Comparison of ENCODE assay signal across 8 cellular contexts in genomic region chr7:120951826-120952225, GRCh38. TPM values are rescaled to one million over a fixed set of nuclear protein-coding genes. Genes with fewer than 3 reads are reported as not detected.
DNase-seq lines count a peak whose midpoint lies in the region; ATAC-seq, FAIRE-seq and TF ChIP-seq lines count a peak whose summit lies in the region.

No MANE protein-coding gene starts in this region.

- H3K4me1 ChIP-seq in stomach smooth muscle (ENCODE audit: control insufficient read depth, insufficient read depth, low read length) (peaks cover 5% of the 10 kb centered on the region), pancreas (peaks cover 8 to 18% (median 18%) of the 10 kb centered on the region in 3 donors), foreskin keratinocyte (no peaks in the 10 kb centered on the region)

- peaks cover 9% of the 10 kb centered on the region for H3K27me3 Mint-ChIP-seq in activated CD4-positive, alpha-beta T cell treated with anti-CD3 and anti-CD28 coated beads, Interleukin-2, amount 10 ng/mL, durations not matched to agents 24 days and 14 days
- H3K27me3 Mint-ChIP-seq in T-cell, result peaks cover 5 to 11% of the 10 kb centered on the region in 2 donors
- H3K27me3 Mint-ChIP-seq in glutamatergic neuron (ENCODE audit: unreplicated experiment), result peaks cover 3% of the 10 kb centered on the region

- POLR2A ChIA-PET in T-cell (lab: Charles Lee), result interaction anchor here in 1 of 2 donors (0.6 to 0.8 kb wide), 3 partner anchors 9 to 23 kb away, joined by 3 to 5 read pairs (median 5); no protein-coding TSS in a partner anchor

- no peak overlapping the region for H3K27ac ChIP-seq in stomach smooth muscle (ENCODE audit: low read length)
- no peak overlapping the region for H3K27ac ChIP-seq in pancreas
- H3K27ac ChIP-seq in foreskin keratinocyte, result no peak overlapping the region

- H3K27ac Mint-ChIP-seq in activated CD4-positive, alpha-beta T cell treated with anti-CD3 and anti-CD28 coated beads, Interleukin-2, amount 10 ng/mL, durations not matched to agents 24 days and 14 days, result peak overlapping the region; percentile 99
- H3K27ac Mint-ChIP-seq in T-cell (peak overlapping the region in 1 of 2 donors; percentile 98), glutamatergic neuron (ENCODE audit: unreplicated experiment) (no peak overlapping the region)

- H3K9ac ChIP-seq in stomach smooth muscle (ENCODE audit: low read length in 2 of 2), result peak overlapping the region in 1 of 2 donors; percentile 65

- H3K36me3 ChIP-seq in stomach smooth muscle (ENCODE audit: control insufficient read depth in 2 of 2, insufficient read depth in 2 of 2, low read length in 2 of 2) (peaks cover 4 to 8% of the 10 kb centered on the region in 2 donors), pancreas (peaks cover 0 to 29% (median 9%) of the 10 kb centered on the region in 3 donors)

- TF ChIP-seq CTCF in glutamatergic neuron (IDR thresholded peaks at IDR 0.05; ENCODE audit: partially characterized antibody, unreplicated experiment) (no peak), pancreas (IDR thresholded peaks at IDR 0.05) (no peak), foreskin keratinocyte (conservative IDR thresholded peaks at IDR 0.05) (no peak)

- H3K27me3 ChIP-seq in stomach smooth muscle (ENCODE audit: control insufficient read depth in 1 of 2, insufficient read depth in 2 of 2, low read length in 2 of 2), result no peaks in the 10 kb centered on the region
- no peaks in the 10 kb centered on the region for H3K27me3 ChIP-seq in pancreas
- no peaks in the 10 kb centered on the region for H3K27me3 ChIP-seq in foreskin keratinocyte

- intact Hi-C loops in activated CD4-positive, alpha-beta T cell treated with anti-CD3 and anti-CD28 coated beads, Interleukin-2, amount 10 ng/mL, durations not matched to agents 24 days and 14 days (cut with micrococcal nuclease), result loop anchor here (2.0 to 10.0 kb wide), 5 partner anchors 37 to 593 kb away; partner anchors contain the start of genes CPED1 and TSPAN12
- intact Hi-C loops in pancreas (cut with DNase I), result no loop called here

- no peak for FAIRE-seq in pancreas (lab: Jason Lieb, UNC)

- ATAC-seq in T-cell (replicated peaks in 1 of 4), result no peak
- no peak for ATAC-seq in pancreas
- no peak for ATAC-seq in foreskin keratinocyte

- CTCF ChIA-PET in T-cell (lab: Charles Lee), result interaction anchor here in 1 of 2 donors (1.5 kb wide), 1 partner anchor 156 kb away, joined by 4 read pairs; no protein-coding TSS in a partner anchor

- H3K4me1 Mint-ChIP-seq in activated CD4-positive, alpha-beta T cell treated with anti-CD3 and anti-CD28 coated beads, Interleukin-2, amount 10 ng/mL, durations not matched to agents 24 days and 14 days, result peaks cover 23% of the 10 kb centered on the region
- H3K4me1 Mint-ChIP-seq in T-cell, result peaks cover 22 to 38% (median 34%) of the 10 kb centered on the region in 3 donors
- peaks cover 3% of the 10 kb centered on the region for H3K4me1 Mint-ChIP-seq in glutamatergic neuron (ENCODE audit: low read depth, unreplicated experiment)

- 46 to 51% methylated on average over 2 of the region's 2 CpGs for WGBS in pancreas, 2 donors

- H3K4me3 ChIP-seq in stomach smooth muscle (ENCODE audit: low read length in 2 of 2) (peak overlapping the region; percentile 85 to 95), pancreas (peak overlapping the region in 2 of 4 donors; percentile 54 to 62)

- no peak for DNase-seq in activated CD4-positive, alpha-beta T cell treated with anti-CD3 and anti-CD28 coated beads, Interleukin-2, amount 10 ng/mL, durations not matched to agents 24 days and 14 days
- no peak for DNase-seq in activated CD4-positive, alpha-beta T cell treated with anti-CD3 and anti-CD28 coated beads for 1 hour
- DNase-seq in T-cell (no peak), glutamatergic neuron (no peak), pancreas (no peak), foreskin keratinocyte (no peak)
- DNase-seq in central memory CD4-positive, alpha-beta T cell, result no peak

- peak overlapping the region; percentile 96 for H3K4me3 Mint-ChIP-seq in activated CD4-positive, alpha-beta T cell treated with anti-CD3 and anti-CD28 coated beads, Interleukin-2, amount 10 ng/mL, durations not matched to agents 24 days and 14 days
- H3K4me3 Mint-ChIP-seq in T-cell (peak overlapping the region; percentile 94 to 96 (median 95)), glutamatergic neuron (ENCODE audit: unreplicated experiment) (peak overlapping the region; percentile 95)

- H3K36me3 Mint-ChIP-seq in activated CD4-positive, alpha-beta T cell treated with anti-CD3 and anti-CD28 coated beads, Interleukin-2, amount 10 ng/mL, durations not matched to agents 24 days and 14 days (ENCODE audit: low read depth), result peaks cover 27% of the 10 kb centered on the region
- H3K36me3 Mint-ChIP-seq in T-cell (peaks cover 22% of the 10 kb centered on the region), glutamatergic neuron (ENCODE audit: unreplicated experiment) (no peaks in the 10 kb centered on the region)

- no peaks in the 10 kb centered on the region for H3K9me3 Mint-ChIP-seq in activated CD4-positive, alpha-beta T cell treated with anti-CD3 and anti-CD28 coated beads, Interleukin-2, amount 10 ng/mL, durations not matched to agents 24 days and 14 days
- no peaks in the 10 kb centered on the region for H3K9me3 Mint-ChIP-seq in T-cell
- peaks cover 6% of the 10 kb centered on the region for H3K9me3 Mint-ChIP-seq in glutamatergic neuron (ENCODE audit: unreplicated experiment)

- H3K9me3 ChIP-seq in stomach smooth muscle (ENCODE audit: control insufficient read depth in 2 of 2, low read length in 2 of 2) (no peaks in the 10 kb centered on the region), pancreas (no peaks in the 10 kb centered on the region)

RNA-seq across cellular contexts. Expression of gene ING3, which starts 1.2 kb away (rescaled TPM):
- total RNA-seq in activated CD4-positive, alpha-beta T cell treated with anti-CD3 and anti-CD28 coated beads, Interleukin-2, amount 10 ng/mL, durations not matched to agents 24 days and 14 days, result 23.5 and 24.3 TPM in 2 replicates
- 10 to 100 TPM; 20.6 to 32.3 (median 25.6) TPM for total RNA-seq in T-cell
- 14.9 TPM for total RNA-seq in glutamatergic neuron (ENCODE audit: unreplicated experiment)
- total RNA-seq in pancreas, result 10 to 100 TPM in 1 of 6 donors, 1 to 10 TPM in 5; 6.2 to 10.1 (median 7.6) TPM
- polyA plus RNA-seq in pancreas, result 10 to 100 TPM in 1 of 2 donors, 1 to 10 TPM in 1; 6.3 to 10.8 TPM
- total RNA-seq in foreskin keratinocyte, result 9.9 and 10.7 TPM in 2 replicates
- 4.8 and 5.5 TPM in 2 replicates for polyA plus RNA-seq in foreskin keratinocyte

RNA-seq across cellular contexts. Expression of gene CPED1, which starts 36.7 kb away (rescaled TPM):
- not detected in 2 replicates for total RNA-seq in activated CD4-positive, alpha-beta T cell treated with anti-CD3 and anti-CD28 coated beads, Interleukin-2, amount 10 ng/mL, durations not matched to agents 24 days and 14 days
- 1 to 10 TPM in 1 of 5 donors, under 1 TPM in 2, not detected in 2; 0.73 to 1.4 (median 0.96) TPM for total RNA-seq in T-cell
- total RNA-seq in glutamatergic neuron (ENCODE audit: unreplicated experiment), result not detected
- 1 to 10 TPM; 1.3 to 6.1 (median 1.9) TPM for total RNA-seq in pancreas
- under 1 TPM; 0.57 to 0.61 TPM for polyA plus RNA-seq in pancreas
- 1.3 and 3.6 TPM in 2 replicates for total RNA-seq in foreskin keratinocyte
- 0.57 and 0.76 TPM in 2 replicates for polyA plus RNA-seq in foreskin keratinocyte
